8 cellular contexts compared by ENCODE assay signal in the genomic region with DNA sequence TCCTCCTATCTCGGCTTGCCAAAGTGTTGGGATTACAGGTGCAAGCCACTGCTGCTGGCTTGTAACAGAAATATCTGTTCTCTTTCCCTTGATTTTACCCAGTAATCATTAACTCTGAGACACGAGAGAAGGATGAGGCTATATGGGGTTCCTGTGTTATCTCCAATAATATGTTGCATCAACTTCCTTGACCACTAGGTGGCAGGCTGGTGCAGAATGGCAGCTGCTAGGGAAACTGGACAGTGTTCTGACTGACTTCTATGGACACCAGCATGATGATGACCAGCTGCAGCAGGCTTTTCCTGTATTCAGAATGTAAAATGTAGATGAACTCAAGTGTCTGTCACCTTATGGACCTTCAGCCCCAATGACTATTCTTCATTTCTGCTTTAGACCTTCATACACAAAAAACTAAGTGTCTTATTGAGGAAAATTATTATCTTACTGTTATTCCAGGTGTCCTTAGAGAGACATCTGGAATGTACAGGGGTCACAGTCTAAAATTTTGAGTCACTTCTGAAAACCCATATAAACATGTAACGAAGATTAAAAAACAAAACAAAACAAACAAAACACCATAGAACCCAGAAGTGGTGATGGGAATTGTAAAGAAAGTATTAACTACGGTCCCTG. TPM values are rescaled to one million over a fixed set of nuclear protein-coding genes. Genes with fewer than 3 reads are reported as not detected.
DNase-seq lines count a peak whose midpoint lies in the region; ATAC-seq, FAIRE-seq and TF ChIP-seq lines count a peak whose summit lies in the region.

No MANE protein-coding gene starts in this region.

- intact Hi-C loops in body of pancreas (cut with DNase I) = no loop called here

- H3K4me3 ChIP-seq in body of pancreas = no peak overlapping the region

- no peak for TF ChIP-seq POLR2A in body of pancreas (IDR thresholded peaks at IDR 0.05)

- WGBS in body of pancreas, 2 donors = 35 to 38% methylated on average over 4 of the region's 4 CpGs

- no peak overlapping the region for H3K27ac ChIP-seq in body of pancreas

- H3K4me1 ChIP-seq in body of pancreas = no peaks in the 10 kb centered on the region

- peak; percentile 83 for ATAC-seq in HG02610 (IDR thresholded peaks at IDR 0.05; ENCODE audit: unreplicated experiment)
- peak; percentile 91 for ATAC-seq in body of pancreas

- TF ChIP-seq CTCF in body of pancreas (IDR thresholded peaks at IDR 0.05) = peak; percentile 64 to 81 (median 76)

- DNase-seq in activated gamma-delta T cell treated with Interleukin-2 at 50 U/mL for 16 hours (peak; percentile 72), activated gamma-delta T cell (lab: John Stamatoyannopoulos, UW) (no peak), NCI-H1105 (lab: John Stamatoyannopoulos, UW) (peak; percentile 44), body of pancreas (peak; percentile 71 to 81 (median 76)), iris pigment epithelial cell (ENCODE audit: low read depth) (peak; percentile 69)
- DNase-seq in stimulated activated CD4-positive, alpha-beta T cell treated with anti-CD3 and anti-CD28 coated beads, Interleukin-1b, Interleukin-23, amount 100 ng/mL, for 4 hours (ENCODE audit: low read depth in 2 of 2) = peak; percentile 45 to 73

- no peaks in the 10 kb centered on the region for H3K27me3 ChIP-seq in body of pancreas

- no peaks in the 10 kb centered on the region for H3K9me3 ChIP-seq in body of pancreas

- no peaks in the 10 kb centered on the region for H3K36me3 ChIP-seq in body of pancreas (replicated peaks in 1 of 2; ENCODE audit: insufficient read depth in 1 of 2, low read depth in 2 of 2)

- FAIRE-seq in TTC549 (lab: Jason Lieb, UNC) = peak; percentile 80

RNA-seq across cellular contexts. Expression of a gene that starts 20.4 kb away (rescaled TPM):
- total RNA-seq in body of pancreas = 10 to 100 TPM in 1 of 2 donors, 1 to 10 TPM in 1; 2.6 to 30.7 TPM

RNA-seq across cellular contexts. Expression of a gene that starts 21.8 kb away (rescaled TPM):
- 10 to 100 TPM in 1 of 2 donors, 1 to 10 TPM in 1; 4.9 to 11.2 TPM for total RNA-seq in body of pancreas
